3 cellular contexts compared by ENCODE assay signal in the genomic region with DNA sequence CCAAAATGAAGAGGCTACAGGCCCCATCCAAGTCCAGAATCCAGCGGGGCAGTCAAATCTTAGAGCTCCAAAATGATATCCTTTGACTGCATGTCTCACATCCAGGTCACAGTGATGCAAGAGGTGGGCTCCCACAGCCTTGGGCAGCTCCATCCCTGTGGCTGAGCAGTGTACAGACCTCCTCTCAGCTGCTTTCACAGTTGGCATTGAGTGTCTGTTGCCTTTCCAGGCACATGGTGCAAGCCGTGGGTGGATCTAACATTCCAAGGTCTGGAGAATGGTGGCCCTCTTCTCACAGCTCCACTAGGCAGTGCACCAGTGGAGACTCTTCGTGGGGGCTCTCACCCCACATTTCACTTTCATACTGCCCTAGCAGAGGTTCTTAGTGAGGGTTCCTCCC.
"Had no signal": no experiment of that assay in that cellular context is flagged by ENCODE, and none has a peak within 500 bp of the region (broad histone marks: within the 10 kb centered on the region; RNA-seq: fewer than 3 reads in every experiment).

No MANE protein-coding gene starts in this region.

- H3K4me3 ChIP-seq: GM12878 had no signal

- DNase-seq: GDM1, GF-D8 had no signal

- ATAC-seq: GM12878 had no signal
